In genomic region chr15:27669641-27670040, GRCh38 we compare ENCODE assay signal across 20 cellular contexts.
DNase-seq lines count a peak whose midpoint lies in the region; ATAC-seq, FAIRE-seq and TF ChIP-seq lines count a peak whose summit lies in the region.
"Had no signal": no experiment of that assay in that cellular context is flagged by ENCODE, and none has a peak within 500 bp of the region (broad histone marks: within the 10 kb centered on the region; RNA-seq: fewer than 3 reads in every experiment).

No MANE protein-coding gene starts in this region.

- DNase-seq in ACHN (peak; percentile 10), RKO (ENCODE audit: low spot score) (peak; percentile 7), kidney (no peak), osteocyte (ENCODE audit: extremely low spot score, unreplicated experiment) (peak; percentile 38), NCI-H526 (lab: John Stamatoyannopoulos, UW) (no peak), MCF 10A (ENCODE audit: unreplicated experiment) (no peak)
- DNase-seq: H9, NCI-H1092 treated with DMSO at 0.1 percent for 48 hours, NCI-H146, NCI-H1930, NCI-H2107, NCI-H524, NCI-H774, SJCRH30 had no signal

- TF ChIP-seq CTCF in kidney (IDR thresholded peaks at IDR 0.05; ENCODE audit: borderline replicate concordance, extremely low read depth, insufficient read depth) (no peak), osteocyte (IDR thresholded peaks at IDR 0.05) (no peak), MCF 10A (IDR thresholded peaks at IDR 0.05; ENCODE audit: unreplicated experiment) (no peak)

- no peaks in the 10 kb centered on the region for H3K36me3 Mint-ChIP-seq in osteocyte (ENCODE audit: unreplicated experiment)
- no peaks in the 10 kb centered on the region for H3K36me3 Mint-ChIP-seq in MCF 10A (ENCODE audit: insufficient read depth, unreplicated experiment)

- no peak overlapping the region for H3K9ac ChIP-seq in kidney (ENCODE audit: low read length in 2 of 2)

- H3K4me1 ChIP-seq in kidney (ENCODE audit: control insufficient read depth in 1 of 2, insufficient read depth in 1 of 2, low read depth in 1 of 2, low read length in 2 of 2), result peaks cover 3% of the 10 kb centered on the region in 2 donors
- H3K4me1 ChIP-seq: SJCRH30 had no signal

- POLR2A ChIA-PET in MCF 10A (lab: Yijun Ruan, JAX), result no interaction called here

- H3K9me3 Mint-ChIP-seq in osteocyte (ENCODE audit: unreplicated experiment) (no peaks in the 10 kb centered on the region), MCF 10A (ENCODE audit: unreplicated experiment) (peaks cover 38% of the 10 kb centered on the region)
- H3K9me3 Mint-ChIP-seq: GM23338, H9 had no signal

- ATAC-seq in GM21447 (IDR thresholded peaks at IDR 0.05; ENCODE audit: unreplicated experiment), result no peak
- ATAC-seq: GM23338, Right ventricle myocardium inferior, SK-N-SH treated with all-trans-retinoic acid at 6 μM for 48 hours had no signal

- intact Hi-C loops in kidney (cut with DNase I), result no loop called here
- intact Hi-C loops in MCF 10A (cut with micrococcal nuclease), result no loop called here

- no peaks in the 10 kb centered on the region for H3K9me3 ChIP-seq in kidney (ENCODE audit: control insufficient read depth in 1 of 2, low read length in 2 of 2)
- H3K9me3 ChIP-seq: SJCRH30 had no signal

- no peak for FAIRE-seq in kidney (lab: Jason Lieb, UNC)
- FAIRE-seq: D721Med had no signal

- no peak overlapping the region for H3K27ac Mint-ChIP-seq in osteocyte (ENCODE audit: unreplicated experiment)
- H3K27ac Mint-ChIP-seq in MCF 10A (ENCODE audit: low read depth, unreplicated experiment), result no peak overlapping the region
- H3K27ac Mint-ChIP-seq: GM23338 had no signal

- in situ Hi-C loops in ACHN (cut with HindIII; ENCODE audit: low pct_ligation_motif_present, low pct_unique_long_range_greater_than_20kb, low sequenced_read_pairs), result no loop called here

- H3K36me3 ChIP-seq in kidney (ENCODE audit: control insufficient read depth in 1 of 2, insufficient read depth in 2 of 2, low read length in 2 of 2), result no peaks in the 10 kb centered on the region
- H3K36me3 ChIP-seq: SJCRH30 had no signal

- no TSS peak for BruUV-seq in MCF 10A (replicated peaks; lab: Mats Ljungman, UMichigan)

- peak overlapping the region in 1 of 2 donors; percentile 17 for H3K4me3 ChIP-seq in kidney (ENCODE audit: low read length in 2 of 2)
- H3K4me3 ChIP-seq: GM23338, SJCRH30 had no signal

- H3K27me3 Mint-ChIP-seq in osteocyte (ENCODE audit: unreplicated experiment) (no peaks in the 10 kb centered on the region), MCF 10A (ENCODE audit: insufficient read depth, unreplicated experiment) (no peaks in the 10 kb centered on the region)

- H3K4me1 Mint-ChIP-seq in osteocyte (ENCODE audit: unreplicated experiment) (no peaks in the 10 kb centered on the region), MCF 10A (ENCODE audit: insufficient read depth, unreplicated experiment) (no peaks in the 10 kb centered on the region)

- CTCF ChIA-PET in MCF 10A (lab: Yijun Ruan, JAX), result interaction anchor here (0.6 kb wide), 1 partner anchor 10 kb away, joined by 3 read pairs; no protein-coding TSS in a partner anchor

- H3K4me3 Mint-ChIP-seq in osteocyte (ENCODE audit: unreplicated experiment), result no peak overlapping the region
- H3K4me3 Mint-ChIP-seq in MCF 10A (ENCODE audit: unreplicated experiment), result no peak overlapping the region
- H3K4me3 Mint-ChIP-seq: GM23338, H9 had no signal

- H3K27ac ChIP-seq in kidney (ENCODE audit: low read depth in 2 of 2, low read length in 2 of 2), result peak overlapping the region; percentile 43 to 63
- H3K27ac ChIP-seq: 22Rv1, SJCRH30 had no signal

Comparison
In these comparisons a context has a peak if more than half of its experiments do, and no peak if none do; other contexts are left out.
1. DNase-seq: peak in ACHN (single experiment), RKO (single experiment) and osteocyte (single experiment); none in kidney (single experiment), NCI-H526 (0 of 2) and MCF 10A (single experiment).